19 cellular contexts compared by ENCODE assay signal in genomic region chr1:116130376-116130775, GRCh38. TPM values are rescaled to one million over a fixed set of nuclear protein-coding genes. Genes with fewer than 3 reads are reported as not detected.
"Had no signal": no experiment of that assay in that cellular context is flagged by ENCODE, and none has a peak within 500 bp of the region (broad histone marks: within the 10 kb centered on the region; RNA-seq: fewer than 3 reads in every experiment).

No MANE protein-coding gene starts in this region.

- H3K27me3 ChIP-seq: body of pancreas, neutrophil had no signal

- H3K9me3 ChIP-seq: body of pancreas, neutrophil, thoracic aorta had no signal

- H3K36me3 ChIP-seq: neutrophil, thoracic aorta had no signal

- DNase-seq: activated B cell treated with CpG ODN at 0.5 μM for 24 hours; activated CD4-positive, alpha-beta T cell treated with anti-CD3 and anti-CD28 coated beads for 48 hours; activated CD8-positive, alpha-beta T cell treated with anti-CD3 and anti-CD28 coated beads for 36 hours; activated gamma-delta T cell; activated naive CD8-positive, alpha-beta T cell treated with anti-CD3 and anti-CD28 coated beads for 36 hours; activated T-cell treated with anti-CD3 and anti-CD28 coated beads, Interleukin-2, amount 50 U/mL, for 72 hours; amygdala; body of pancreas; effector CD8-positive, alpha-beta T cell; head of caudate nucleus; immature natural killer cell; mesenchymal stem cell; naive thymus-derived CD8-positive, alpha-beta T cell; stimulated activated CD4-positive, alpha-beta T cell treated with anti-CD3 and anti-CD28 coated beads, Interleukin-1b, Interleukin-23, amount 100 ng/mL, for 48 hours had no signal

- H3K27ac ChIP-seq: body of pancreas, coronary artery, neutrophil, thoracic aorta had no signal

- H3K4me3 ChIP-seq: body of pancreas, coronary artery, thoracic aorta had no signal

- H3K4me1 ChIP-seq: body of pancreas had no signal

RNA-seq across cellular contexts. Expression of gene MAB21L3, which starts 19.2 kb away (rescaled TPM):
- total RNA-seq: activated B cell treated with CpG ODN at 0.5 μM for 24 hours; activated CD8-positive, alpha-beta T cell treated with anti-CD3 and anti-CD28 coated beads for 36 hours; body of pancreas; endothelial cell of umbilical vein; mucosa of gallbladder; naive thymus-derived CD8-positive, alpha-beta T cell; thoracic aorta had no signal
